8 cellular contexts compared by ENCODE assay signal in genomic region chr5:133930061-133930823, GRCh38. TPM values are rescaled to one million over a fixed set of nuclear protein-coding genes. Genes with fewer than 3 reads are reported as not detected.
DNase-seq lines count a peak whose midpoint lies in the region; ATAC-seq and TF ChIP-seq lines count a peak whose summit lies in the region.

No MANE protein-coding gene starts in this region.

- H3K4me3 ChIP-seq in ACC112 (ENCODE audit: low read depth, low read length) (peak overlapping the region; percentile 51; the same call in 1 of the 2 replicates), ascending aorta (peak overlapping the region in 1 of 2 donors; percentile 44)

- CTCF ChIA-PET in Calu3 (lab: Charles Lee) = no interaction called here

- peak in 4 of 5 experiments; percentile 17 to 82 (median 55) for DNase-seq in T-helper 2 cell
- peak; percentile 19 to 84 for DNase-seq in ascending aorta (ENCODE audit: low spot score in 2 of 2)
- peak; percentile 65 to 69 (median 68) for DNase-seq in stimulated activated CD4-positive, alpha-beta T cell treated with anti-CD3 and anti-CD28 coated beads, Interleukin-12 subunit alpha, Interleukin-12 subunit beta, amount 100 ng/mL, for 48 hours (ENCODE audit: low read depth in 2 of 3, low spot score in 1 of 3)
- DNase-seq in NCI-H146 (lab: John Stamatoyannopoulos, UW) = no peak
- DNase-seq in iPS-NIHi11 (ENCODE audit: low spot score) = no peak
- DNase-seq in Calu3 = no peak

- H3K4me1 Mint-ChIP-seq in Calu3 (ENCODE audit: low read depth, unreplicated experiment) = peaks cover 15% of the 10 kb centered on the region

- H3K9me3 Mint-ChIP-seq in Calu3 (ENCODE audit: low read depth, unreplicated experiment) = no peaks in the 10 kb centered on the region

- H3K36me3 Mint-ChIP-seq in Calu3 (ENCODE audit: insufficient read depth, unreplicated experiment) = no peaks in the 10 kb centered on the region

- intact Hi-C loops in ascending aorta (cut with DNase I) (loop anchor here (2.0 kb wide), 2 partner anchors 17 to 39 kb away; partner anchors contain the start of gene C5orf15), Calu3 (cut with micrococcal nuclease; ENCODE audit: unreplicated experiment) (no loop called here)

- no peaks in the 10 kb centered on the region for H3K79me2 ChIP-seq in ACC112 (ENCODE audit: control insufficient read depth, insufficient read depth, low read length, unreplicated experiment)

- H2AFZ ChIP-seq in ACC112 (ENCODE audit: low read length, unreplicated experiment) = peak overlapping the region; percentile 95

- H3K9me3 ChIP-seq in ascending aorta = no peaks in the 10 kb centered on the region

- H3K4me3 Mint-ChIP-seq in Calu3 (ENCODE audit: low read depth, unreplicated experiment) = no peak overlapping the region

- peak; percentile 33 for ATAC-seq in GM21360 (IDR thresholded peaks at IDR 0.05; ENCODE audit: unreplicated experiment)

- BruUV-seq in Calu3 (replicated peaks; lab: Mats Ljungman, UMichigan) = no TSS peak

- TF ChIP-seq CTCF in ascending aorta (IDR thresholded peaks at IDR 0.05) (no peak), Calu3 (IDR thresholded peaks at IDR 0.05; ENCODE audit: unreplicated experiment) (no peak)

- H3K27ac Mint-ChIP-seq in Calu3 (ENCODE audit: unreplicated experiment) = no peak overlapping the region

- peaks cover 17% of the 10 kb centered on the region for H3K27me3 Mint-ChIP-seq in Calu3 (ENCODE audit: unreplicated experiment)

- H3K36me3 ChIP-seq in ACC112 (ENCODE audit: insufficient read depth, low read length) (no peaks in the 10 kb centered on the region), ascending aorta (no peaks in the 10 kb centered on the region)

- peak overlapping the region; percentile 48 for H3K27ac ChIP-seq in ACC112 (ENCODE audit: low read depth, low read length)
- H3K27ac ChIP-seq in ascending aorta = peak overlapping the region; percentile 45 to 60

- H3K27me3 ChIP-seq in ACC112 (ENCODE audit: insufficient read depth, low read length) (no peaks in the 10 kb centered on the region), ascending aorta (no peaks in the 10 kb centered on the region)

- peaks cover 13% of the 10 kb centered on the region for H3K4me1 ChIP-seq in ACC112 (ENCODE audit: control insufficient read depth, insufficient read depth, low read length, unreplicated experiment)
- H3K4me1 ChIP-seq in ascending aorta = peaks cover 4 to 30% of the 10 kb centered on the region in 2 donors

RNA-seq across cellular contexts. Expression of gene C5orf15, which starts 38.2 kb away (rescaled TPM):
- 177 TPM for total RNA-seq in ascending aorta
- total RNA-seq in Calu3 (2022) = 104 TPM in 2 replicates

Comparison
In these comparisons a context has a peak if more than half of its experiments do, and no peak if none do; other contexts are left out.
1. DNase-seq: peak in T-helper 2 cell (4 of 5), ascending aorta (2 of 2) and stimulated activated CD4-positive, alpha-beta T cell treated with anti-CD3 and anti-CD28 coated beads, Interleukin-12 subunit alpha, Interleukin-12 subunit beta, amount 100 ng/mL, for 48 hours (3 of 3); none in NCI-H146 (single experiment), iPS-NIHi11 (single experiment) and Calu3 (single experiment).